In genomic region chr2:23164173-23164572, GRCh38 we compare ENCODE assay signal across 39 cellular contexts.
"Had no signal": no experiment of that assay in that cellular context is flagged by ENCODE, and none has a peak within 500 bp of the region (broad histone marks: within the 10 kb centered on the region; RNA-seq: fewer than 3 reads in every experiment).

No MANE protein-coding gene starts in this region.

- H3K27ac ChIP-seq: ascending aorta, body of pancreas, brain microvascular endothelial cell, breast epithelium, cardiac muscle cell had no signal

- H3K4me1 ChIP-seq: ascending aorta, body of pancreas, breast epithelium had no signal

- FAIRE-seq: astrocyte, bronchial epithelial cell had no signal

- ATAC-seq: activated naive CD4-positive, alpha-beta T cell treated with anti-CD3 and anti-CD28 coated beads, Interleukin-2, amount 50 U/mL, for 72 hours; activated naive CD8-positive, alpha-beta T cell treated with anti-CD3 and anti-CD28 coated beads, Interleukin-2, amount 50 U/mL, for 24 hours; activated T-cell treated with anti-CD3 and anti-CD28 coated beads, Interleukin-2, amount 50 U/mL, for 4 hours; activated T-cell treated with anti-CD3 and anti-CD28 coated beads, Interleukin-2, amount 50 U/mL, for 72 hours; activated T-helper 17 cell treated with anti-CD3 and anti-CD28 coated beads, Interleukin-2, amount 50 U/mL, for 72 hours; body of pancreas had no signal

- H3K36me3 Mint-ChIP-seq: activated naive CD4-positive, alpha-beta T cell treated with anti-CD3 and anti-CD28 coated beads, Interleukin-2, amount 10 ng/mL, durations not matched to agents 7 days and 5 days; activated naive CD4-positive, alpha-beta T cell treated with anti-CD3 and anti-CD28 coated beads, Interleukin-2, amount 50 U/mL, for 24 hours; activated naive CD4-positive, alpha-beta T cell treated with anti-CD3 and anti-CD28 coated beads, Interleukin-2, amount 50 U/mL, for 72 hours; activated naive CD8-positive, alpha-beta T cell; activated naive CD8-positive, alpha-beta T cell treated with anti-CD3 and anti-CD28 coated beads for 36 hours; activated naive CD8-positive, alpha-beta T cell treated with anti-CD3 and anti-CD28 coated beads, Interleukin-2, amount 10 ng/mL, durations not matched to agents 7 days and 5 days; brain had no signal

- H3K27ac Mint-ChIP-seq: activated naive CD4-positive, alpha-beta T cell treated with anti-CD3 and anti-CD28 coated beads for 36 hours; activated naive CD4-positive, alpha-beta T cell treated with anti-CD3 and anti-CD28 coated beads, Interleukin-2, amount 10 ng/mL, durations not matched to agents 7 days and 5 days; activated naive CD4-positive, alpha-beta T cell treated with anti-CD3 and anti-CD28 coated beads, Interleukin-2, amount 50 U/mL, for 24 hours; activated naive CD4-positive, alpha-beta T cell treated with anti-CD3 and anti-CD28 coated beads, Interleukin-2, amount 50 U/mL, for 72 hours; activated naive CD8-positive, alpha-beta T cell; activated naive CD8-positive, alpha-beta T cell treated with anti-CD3 and anti-CD28 coated beads for 36 hours; activated naive CD8-positive, alpha-beta T cell treated with anti-CD3 and anti-CD28 coated beads, Interleukin-2, amount 10 ng/mL, durations not matched to agents 7 days and 5 days; activated naive CD8-positive, alpha-beta T cell treated with anti-CD3 and anti-CD28 coated beads, Interleukin-2, amount 50 U/mL, for 24 hours; activated T-cell treated with anti-CD3 and anti-CD28 coated beads, Interleukin-2, amount 50 U/mL, for 24 hours; activated T-cell treated with anti-CD3 and anti-CD28 coated beads, Interleukin-2, amount 50 U/mL, for 72 hours; activated T-helper 1 cell treated with anti-CD3 and anti-CD28 coated beads, Interleukin-12 subunit alpha, Interleukin-12 subunit beta, Interleukin-2, Interleukin-4 antibody, amounts not matched to agents 30 ng/mL and 10 ng/mL and 1 ng/mL, durations not matched to agents 14 hours and 24 hours and 36 hours; activated T-helper 17 cell treated with anti-CD3 and anti-CD28 coated beads, Interleukin-2, amount 50 U/mL, for 72 hours; activated T-helper 2 cell treated with anti-CD3 and anti-CD28 coated beads, Interferon-gamma antibody, Interleukin-2, Interleukin-4, amounts not matched to agents 10 μg/mL and 5 μg/mL and 100 μg/mL, durations not matched to agents 14 hours and 24 hours and 36 hours; brain had no signal

- H3K4me3 ChIP-seq: ascending aorta, body of pancreas, breast epithelium, cardiac muscle cell had no signal

- H3K4me3 Mint-ChIP-seq: activated naive CD4-positive, alpha-beta T cell treated with anti-CD3 and anti-CD28 coated beads for 36 hours; activated naive CD4-positive, alpha-beta T cell treated with anti-CD3 and anti-CD28 coated beads, Interleukin-2, amount 10 ng/mL, durations not matched to agents 7 days and 5 days; activated naive CD4-positive, alpha-beta T cell treated with anti-CD3 and anti-CD28 coated beads, Interleukin-2, amount 50 U/mL, for 24 hours; activated naive CD8-positive, alpha-beta T cell; activated naive CD8-positive, alpha-beta T cell treated with anti-CD3 and anti-CD28 coated beads for 36 hours; activated naive CD8-positive, alpha-beta T cell treated with anti-CD3 and anti-CD28 coated beads, Interleukin-2, amount 10 ng/mL, durations not matched to agents 7 days and 5 days; activated naive CD8-positive, alpha-beta T cell treated with anti-CD3 and anti-CD28 coated beads, Interleukin-2, amount 50 U/mL, for 24 hours; activated T-cell treated with anti-CD3 and anti-CD28 coated beads, Interleukin-2, amount 50 U/mL, for 24 hours; activated T-cell treated with anti-CD3 and anti-CD28 coated beads, Interleukin-2, amount 50 U/mL, for 4 hours; activated T-cell treated with anti-CD3 and anti-CD28 coated beads, Interleukin-2, amount 50 U/mL, for 72 hours; activated T-helper 1 cell treated with anti-CD3 and anti-CD28 coated beads, Interleukin-12 subunit alpha, Interleukin-12 subunit beta, Interleukin-2, Interleukin-4 antibody, amounts not matched to agents 30 ng/mL and 10 ng/mL and 1 ng/mL, durations not matched to agents 14 hours and 24 hours and 36 hours; activated T-helper 17 cell treated with anti-CD3 and anti-CD28 coated beads, Interleukin-2, amount 50 U/mL, for 72 hours; brain; central memory CD8-positive, alpha-beta T cell had no signal

- H3K36me3 ChIP-seq: ascending aorta, brain microvascular endothelial cell, breast epithelium, cardiac muscle cell had no signal

- DNase-seq: activated effector memory CD4-positive, alpha-beta T cell treated with anti-CD3 and anti-CD28 coated beads, Interleukin-2, amount 50 U/mL, for 16 hours; activated effector memory CD4-positive, alpha-beta T cell treated with Interleukin-2 at 50 U/mL for 16 hours; activated gamma-delta T cell; activated gamma-delta T cell treated with Interleukin-2 at 50 U/mL for 16 hours; activated naive CD4-positive, alpha-beta T cell; activated naive CD4-positive, alpha-beta T cell treated with anti-CD3 and anti-CD28 coated beads for 36 hours; activated naive CD4-positive, alpha-beta T cell treated with anti-CD3 and anti-CD28 coated beads, Interleukin-2, amount 10 ng/mL, durations not matched to agents 7 days and 5 days; activated naive CD4-positive, alpha-beta T cell treated with anti-CD3 and anti-CD28 coated beads, Interleukin-2, amount 50 U/mL, for 16 hours; activated naive CD4-positive, alpha-beta T cell treated with Interleukin-2 at 50 U/mL for 16 hours; activated naive CD8-positive, alpha-beta T cell treated with anti-CD3 and anti-CD28 coated beads for 36 hours; activated naive CD8-positive, alpha-beta T cell treated with anti-CD3 and anti-CD28 coated beads, Interleukin-2, amount 10 ng/mL, durations not matched to agents 7 days and 5 days; activated naive CD8-positive, alpha-beta T cell treated with anti-CD3 and anti-CD28 coated beads, Interleukin-2, amount 50 U/mL, for 24 hours; activated T-cell treated with anti-CD3 and anti-CD28 coated beads, Interleukin-2, amount 50 U/mL, for 1 hour; activated T-cell treated with anti-CD3 and anti-CD28 coated beads, Interleukin-2, amount 50 U/mL, for 24 hours; activated T-cell treated with anti-CD3 and anti-CD28 coated beads, Interleukin-2, amount 50 U/mL, for 4 hours; activated T-cell treated with anti-CD3 and anti-CD28 coated beads, Interleukin-2, amount 50 U/mL, for 48 hours; activated T-cell treated with anti-CD3 and anti-CD28 coated beads, Interleukin-2, amount 50 U/mL, for 72 hours; amniotic stem cell; amygdala; anterior cingulate cortex; aorta; body of pancreas; brain microvascular endothelial cell; caudate nucleus; central memory CD4-positive, alpha-beta T cell; cerebellar nuclear complex had no signal

- H3K27me3 Mint-ChIP-seq: central memory CD8-positive, alpha-beta T cell had no signal

- H3K4me1 Mint-ChIP-seq: activated naive CD4-positive, alpha-beta T cell treated with anti-CD3 and anti-CD28 coated beads, Interleukin-2, amount 10 ng/mL, durations not matched to agents 7 days and 5 days; activated naive CD4-positive, alpha-beta T cell treated with anti-CD3 and anti-CD28 coated beads, Interleukin-2, amount 50 U/mL, for 24 hours; activated naive CD8-positive, alpha-beta T cell treated with anti-CD3 and anti-CD28 coated beads for 36 hours; activated naive CD8-positive, alpha-beta T cell treated with anti-CD3 and anti-CD28 coated beads, Interleukin-2, amount 10 ng/mL, durations not matched to agents 7 days and 5 days; activated naive CD8-positive, alpha-beta T cell treated with anti-CD3 and anti-CD28 coated beads, Interleukin-2, amount 50 U/mL, for 24 hours; activated T-helper 17 cell treated with anti-CD3 and anti-CD28 coated beads, Interleukin-2, amount 50 U/mL, for 72 hours; brain; central memory CD8-positive, alpha-beta T cell had no signal

- H3K27me3 ChIP-seq: ascending aorta, body of pancreas, brain microvascular endothelial cell, breast epithelium, cardiac muscle cell had no signal

- H3K9me3 Mint-ChIP-seq: activated naive CD4-positive, alpha-beta T cell treated with anti-CD3 and anti-CD28 coated beads for 36 hours; activated naive CD4-positive, alpha-beta T cell treated with anti-CD3 and anti-CD28 coated beads, Interleukin-2, amount 10 ng/mL, durations not matched to agents 7 days and 5 days; activated naive CD4-positive, alpha-beta T cell treated with anti-CD3 and anti-CD28 coated beads, Interleukin-2, amount 50 U/mL, for 24 hours; activated naive CD4-positive, alpha-beta T cell treated with anti-CD3 and anti-CD28 coated beads, Interleukin-2, amount 50 U/mL, for 72 hours; activated naive CD8-positive, alpha-beta T cell treated with anti-CD3 and anti-CD28 coated beads for 36 hours; activated naive CD8-positive, alpha-beta T cell treated with anti-CD3 and anti-CD28 coated beads, Interleukin-2, amount 10 ng/mL, durations not matched to agents 7 days and 5 days; activated naive CD8-positive, alpha-beta T cell treated with anti-CD3 and anti-CD28 coated beads, Interleukin-2, amount 50 U/mL, for 24 hours; activated T-cell treated with anti-CD3 and anti-CD28 coated beads, Interleukin-2, amount 50 U/mL, for 24 hours; activated T-cell treated with anti-CD3 and anti-CD28 coated beads, Interleukin-2, amount 50 U/mL, for 4 hours; activated T-cell treated with anti-CD3 and anti-CD28 coated beads, Interleukin-2, amount 50 U/mL, for 72 hours; activated T-helper 1 cell treated with anti-CD3 and anti-CD28 coated beads, Interleukin-12 subunit alpha, Interleukin-12 subunit beta, Interleukin-2, Interleukin-4 antibody, amounts not matched to agents 30 ng/mL and 10 ng/mL and 1 ng/mL, durations not matched to agents 14 hours and 24 hours and 36 hours; activated T-helper 17 cell treated with anti-CD3 and anti-CD28 coated beads, Interleukin-2, amount 50 U/mL, for 72 hours; activated T-helper 2 cell treated with anti-CD3 and anti-CD28 coated beads, Interferon-gamma antibody, Interleukin-2, Interleukin-4, amounts not matched to agents 10 μg/mL and 5 μg/mL and 100 μg/mL, durations not matched to agents 14 hours and 24 hours and 36 hours; brain; central memory CD8-positive, alpha-beta T cell had no signal

- H3K9me3 ChIP-seq: ascending aorta, body of pancreas, breast epithelium had no signal
